Comparison of ENCODE assay signal across 15 cellular contexts in the genomic region with DNA sequence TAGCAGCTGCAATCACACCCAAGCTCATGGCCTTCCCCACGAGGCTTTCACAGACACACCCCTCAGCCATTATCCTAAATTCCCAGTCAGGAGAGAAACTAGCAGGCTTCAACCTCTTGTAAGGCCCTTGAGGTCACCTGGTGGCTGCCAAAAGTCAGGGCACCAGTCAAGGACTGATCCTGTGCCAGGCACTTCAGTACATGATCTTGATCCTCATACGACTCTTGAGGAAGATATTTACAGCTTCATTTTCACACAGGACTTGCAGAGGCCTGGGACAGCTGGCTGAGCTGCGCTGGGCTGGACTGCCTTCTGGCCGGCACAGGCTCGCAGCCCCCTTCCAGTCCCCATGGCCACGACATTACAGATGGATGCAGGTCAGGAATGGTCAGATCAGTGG. TPM values are rescaled to one million over a fixed set of nuclear protein-coding genes. Genes with fewer than 3 reads are reported as not detected.
DNase-seq lines count a peak whose midpoint lies in the region; ATAC-seq and TF ChIP-seq lines count a peak whose summit lies in the region.
"Had no signal": no experiment of that assay in that cellular context is flagged by ENCODE, and none has a peak within 500 bp of the region (broad histone marks: within the 10 kb centered on the region; RNA-seq: fewer than 3 reads in every experiment).

No MANE protein-coding gene starts in this region.

- H3K36me3 ChIP-seq in MG63, result peaks cover 35% of the 10 kb centered on the region

- H3K4me3 Mint-ChIP-seq in CD4-positive, alpha-beta T cell, result no peak overlapping the region
- H3K4me3 Mint-ChIP-seq in activated T-helper 1 cell treated with anti-CD3 and anti-CD28 coated beads, Interleukin-12 subunit alpha, Interleukin-12 subunit beta, Interleukin-2, Interleukin-4 antibody, amounts not matched to agents 30 ng/mL and 10 ng/mL and 1 ng/mL, durations not matched to agents 14 hours and 24 hours and 36 hours, result no peak overlapping the region
- H3K4me3 Mint-ChIP-seq in naive thymus-derived CD8-positive, alpha-beta T cell, result peak overlapping the region in 1 of 10 donors; percentile 36

- H3K4me3 ChIP-seq in MG63, result no peak overlapping the region
- H3K4me3 ChIP-seq: BLaER1, pancreas, PC-9, transverse colon had no signal

- H3K27ac Mint-ChIP-seq in CD4-positive, alpha-beta T cell, result peak overlapping the region; percentile 72
- H3K27ac Mint-ChIP-seq in activated T-helper 1 cell treated with anti-CD3 and anti-CD28 coated beads, Interleukin-12 subunit alpha, Interleukin-12 subunit beta, Interleukin-2, Interleukin-4 antibody, amounts not matched to agents 30 ng/mL and 10 ng/mL and 1 ng/mL, durations not matched to agents 14 hours and 24 hours and 36 hours, result peak overlapping the region; percentile 31
- peak overlapping the region in 8 of 10 donors; percentile 19 to 91 (median 38) for H3K27ac Mint-ChIP-seq in naive thymus-derived CD8-positive, alpha-beta T cell

- TF ChIP-seq CTCF in CD4-positive, alpha-beta T cell (IDR thresholded peaks at IDR 0.05), result no peak

- peaks cover 23% of the 10 kb centered on the region for H3K4me1 Mint-ChIP-seq in CD4-positive, alpha-beta T cell (ENCODE audit: low read depth)
- peaks cover 11% of the 10 kb centered on the region for H3K4me1 Mint-ChIP-seq in activated T-helper 1 cell treated with anti-CD3 and anti-CD28 coated beads, Interleukin-12 subunit alpha, Interleukin-12 subunit beta, Interleukin-2, Interleukin-4 antibody, amounts not matched to agents 30 ng/mL and 10 ng/mL and 1 ng/mL, durations not matched to agents 14 hours and 24 hours and 36 hours (ENCODE audit: low read depth)
- H3K4me1 Mint-ChIP-seq in naive thymus-derived CD8-positive, alpha-beta T cell, result peaks cover 19 to 44% (median 29%) of the 10 kb centered on the region in 4 donors

- H3K9me3 ChIP-seq in CD4-positive, alpha-beta T cell (ENCODE audit: control insufficient read depth, low read length), result no peaks in the 10 kb centered on the region
- no peaks in the 10 kb centered on the region for H3K9me3 ChIP-seq in MG63
- H3K9me3 ChIP-seq: BLaER1, pancreas, transverse colon had no signal

- H3K36me3 Mint-ChIP-seq in CD4-positive, alpha-beta T cell (ENCODE audit: low read depth), result peaks cover 90% of the 10 kb centered on the region
- peaks cover 46% of the 10 kb centered on the region for H3K36me3 Mint-ChIP-seq in activated T-helper 1 cell treated with anti-CD3 and anti-CD28 coated beads, Interleukin-12 subunit alpha, Interleukin-12 subunit beta, Interleukin-2, Interleukin-4 antibody, amounts not matched to agents 30 ng/mL and 10 ng/mL and 1 ng/mL, durations not matched to agents 14 hours and 24 hours and 36 hours (ENCODE audit: low read depth)
- peaks cover 6 to 84% (median 19%) of the 10 kb centered on the region in 3 donors for H3K36me3 Mint-ChIP-seq in naive thymus-derived CD8-positive, alpha-beta T cell

- intact Hi-C loops in CD4-positive, alpha-beta T cell (cut with DNase I, micrococcal nuclease), result no loop called here
- intact Hi-C loops in activated T-helper 1 cell treated with anti-CD3 and anti-CD28 coated beads, Interleukin-12 subunit alpha, Interleukin-12 subunit beta, Interleukin-2, Interleukin-4 antibody, amounts not matched to agents 30 ng/mL and 10 ng/mL and 1 ng/mL, durations not matched to agents 14 hours and 24 hours and 36 hours (cut with micrococcal nuclease), result no loop called here

- POLR2A ChIA-PET in CD4-positive, alpha-beta T cell (lab: Charles Lee), result interaction anchor here (0.8 to 2.8 kb wide), 7 partner anchors 7 to 24 kb away, joined by 3 to 21 read pairs (median 4); a partner anchor contains a TSS
- POLR2A ChIA-PET in naive thymus-derived CD8-positive, alpha-beta T cell (lab: Charles Lee), result interaction anchor here (0.6 to 3.6 kb wide), 10 partner anchors 9 to 1273 kb away, joined by 3 to 23 read pairs (median 4); a partner anchor contains a TSS

- no peak overlapping the region for H3K27ac ChIP-seq in CD4-positive, alpha-beta T cell (ENCODE audit: low read depth, low read length)
- H3K27ac ChIP-seq: BLaER1, brain microvascular endothelial cell, pancreas, PC-9, transverse colon, WERI-Rb-1 had no signal

- no peaks in the 10 kb centered on the region for H3K27me3 Mint-ChIP-seq in CD4-positive, alpha-beta T cell
- no peaks in the 10 kb centered on the region for H3K27me3 Mint-ChIP-seq in activated T-helper 1 cell treated with anti-CD3 and anti-CD28 coated beads, Interleukin-12 subunit alpha, Interleukin-12 subunit beta, Interleukin-2, Interleukin-4 antibody, amounts not matched to agents 30 ng/mL and 10 ng/mL and 1 ng/mL, durations not matched to agents 14 hours and 24 hours and 36 hours (ENCODE audit: insufficient read depth)
- H3K27me3 Mint-ChIP-seq in naive thymus-derived CD8-positive, alpha-beta T cell, result no peaks in the 10 kb centered on the region

- CTCF ChIA-PET in CD4-positive, alpha-beta T cell (lab: Charles Lee), result no interaction called here

- H3K27me3 ChIP-seq in CD4-positive, alpha-beta T cell (ENCODE audit: control insufficient read depth, insufficient read depth, low read length), result no peaks in the 10 kb centered on the region
- H3K27me3 ChIP-seq in MG63, result no peaks in the 10 kb centered on the region
- H3K27me3 ChIP-seq: BLaER1, brain microvascular endothelial cell, pancreas, transverse colon had no signal

- no peak for DNase-seq in CD4-positive, alpha-beta T cell
- DNase-seq in DMS79 treated with DMSO at 0.1 percent for 48 hours (lab: John Stamatoyannopoulos, UW) (peak; percentile 86), MG63 (no peak), left lobe of liver (ENCODE audit: low spot score) (no peak)
- DNase-seq in activated T-helper 1 cell treated with anti-CD3 and anti-CD28 coated beads, Interleukin-12 subunit alpha, Interleukin-12 subunit beta, Interleukin-2, Interleukin-4 antibody, amounts not matched to agents 30 ng/mL and 10 ng/mL and 1 ng/mL, durations not matched to agents 14 hours and 24 hours and 36 hours (ENCODE audit: low spot score), result no peak
- DNase-seq in naive thymus-derived CD8-positive, alpha-beta T cell, result no peak
- DNase-seq: brain microvascular endothelial cell; NCI-H82; pancreas; PC-9; stimulated activated CD4-positive, alpha-beta T cell treated with anti-CD3 and anti-CD28 coated beads, Interleukin-4, amount 100 ng/mL, for 4 hours; transverse colon; WERI-Rb-1 had no signal

- no peak for ATAC-seq in CD4-positive, alpha-beta T cell (ENCODE audit: poor library complexity)
- no peak for ATAC-seq in naive thymus-derived CD8-positive, alpha-beta T cell
- ATAC-seq in left lobe of liver (no peak), HG02571 (IDR thresholded peaks at IDR 0.05; ENCODE audit: unreplicated experiment) (no peak)
- ATAC-seq: pancreas had no signal

- no peaks in the 10 kb centered on the region for H3K9me3 Mint-ChIP-seq in CD4-positive, alpha-beta T cell
- H3K9me3 Mint-ChIP-seq in activated T-helper 1 cell treated with anti-CD3 and anti-CD28 coated beads, Interleukin-12 subunit alpha, Interleukin-12 subunit beta, Interleukin-2, Interleukin-4 antibody, amounts not matched to agents 30 ng/mL and 10 ng/mL and 1 ng/mL, durations not matched to agents 14 hours and 24 hours and 36 hours, result no peaks in the 10 kb centered on the region
- H3K9me3 Mint-ChIP-seq in naive thymus-derived CD8-positive, alpha-beta T cell, result no peaks in the 10 kb centered on the region

RNA-seq across cellular contexts. Expression of a gene that starts 8.8 kb away (rescaled TPM):
- total RNA-seq in CD4-positive, alpha-beta T cell, result 10 to 100 TPM; 35.0 to 38.0 TPM
- total RNA-seq in activated T-helper 1 cell treated with anti-CD3 and anti-CD28 coated beads, Interleukin-12 subunit alpha, Interleukin-12 subunit beta, Interleukin-2, Interleukin-4 antibody, amounts not matched to agents 30 ng/mL and 10 ng/mL and 1 ng/mL, durations not matched to agents 14 hours and 24 hours and 36 hours, result 160 and 162 TPM in 2 replicates
- total RNA-seq in naive thymus-derived CD8-positive, alpha-beta T cell, result 10 to 100 TPM; 70.2 to 75.1 TPM
- polyA plus RNA-seq in naive thymus-derived CD8-positive, alpha-beta T cell, result 10 to 100 TPM; 24.0 to 35.6 (median 33.4) TPM
- 156 and 207 TPM in 2 replicates for total RNA-seq in MG63 (2014; rRNA removed; shearing (Covaris generic); ENCODE audit: low replicate concordance)
- 32.7 TPM for total RNA-seq in left lobe of liver

RNA-seq across cellular contexts. Expression of a gene that starts 9.2 kb away (rescaled TPM):
- 100 to 1,000 TPM; 147 to 153 TPM for total RNA-seq in CD4-positive, alpha-beta T cell
- 132 and 145 TPM in 2 replicates for total RNA-seq in activated T-helper 1 cell treated with anti-CD3 and anti-CD28 coated beads, Interleukin-12 subunit alpha, Interleukin-12 subunit beta, Interleukin-2, Interleukin-4 antibody, amounts not matched to agents 30 ng/mL and 10 ng/mL and 1 ng/mL, durations not matched to agents 14 hours and 24 hours and 36 hours
- 10 to 100 TPM; 61.7 to 74.6 TPM for total RNA-seq in naive thymus-derived CD8-positive, alpha-beta T cell
- 100 to 1,000 TPM; 151 to 216 (median 170) TPM for polyA plus RNA-seq in naive thymus-derived CD8-positive, alpha-beta T cell
- total RNA-seq in MG63 (2014; rRNA removed; shearing (Covaris generic); ENCODE audit: low replicate concordance), result 52.0 and 69.0 TPM in 2 replicates
- total RNA-seq in left lobe of liver, result 25.8 TPM

RNA-seq across cellular contexts. Expression of a gene that starts 25.1 kb away (rescaled TPM):
- 10 to 100 TPM; 58.8 to 66.6 TPM for total RNA-seq in CD4-positive, alpha-beta T cell
- 254 and 256 TPM in 2 replicates for total RNA-seq in activated T-helper 1 cell treated with anti-CD3 and anti-CD28 coated beads, Interleukin-12 subunit alpha, Interleukin-12 subunit beta, Interleukin-2, Interleukin-4 antibody, amounts not matched to agents 30 ng/mL and 10 ng/mL and 1 ng/mL, durations not matched to agents 14 hours and 24 hours and 36 hours
- 100 to 1,000 TPM; 165 to 170 TPM for total RNA-seq in naive thymus-derived CD8-positive, alpha-beta T cell
- 100 to 1,000 TPM; 597 to 712 (median 662) TPM for polyA plus RNA-seq in naive thymus-derived CD8-positive, alpha-beta T cell
- 164 and 230 TPM in 2 replicates for total RNA-seq in MG63 (2014; rRNA removed; shearing (Covaris generic); ENCODE audit: low replicate concordance)
- 37.4 TPM for total RNA-seq in left lobe of liver

RNA-seq across cellular contexts. Expression of a gene that starts 39.0 kb away (rescaled TPM):
- total RNA-seq in CD4-positive, alpha-beta T cell, result 1 to 10 TPM; 4.8 to 5.3 TPM
- 13.7 and 16.0 TPM in 2 replicates for total RNA-seq in activated T-helper 1 cell treated with anti-CD3 and anti-CD28 coated beads, Interleukin-12 subunit alpha, Interleukin-12 subunit beta, Interleukin-2, Interleukin-4 antibody, amounts not matched to agents 30 ng/mL and 10 ng/mL and 1 ng/mL, durations not matched to agents 14 hours and 24 hours and 36 hours
- total RNA-seq in naive thymus-derived CD8-positive, alpha-beta T cell, result 10 to 100 TPM; 11.5 to 13.8 TPM
- polyA plus RNA-seq in naive thymus-derived CD8-positive, alpha-beta T cell, result 1 to 10 TPM; 2.0 to 3.9 (median 3.2) TPM
- 6.9 and 7.3 TPM in 2 replicates for total RNA-seq in MG63 (2014; rRNA removed; shearing (Covaris generic); ENCODE audit: low replicate concordance)
- 2.3 TPM for total RNA-seq in left lobe of liver

RNA-seq across cellular contexts. Expression of a gene that starts 39.1 kb away (rescaled TPM):
- 10 to 100 TPM; 28.1 to 31.7 TPM for total RNA-seq in CD4-positive, alpha-beta T cell
- 92.3 and 93.2 TPM in 2 replicates for total RNA-seq in activated T-helper 1 cell treated with anti-CD3 and anti-CD28 coated beads, Interleukin-12 subunit alpha, Interleukin-12 subunit beta, Interleukin-2, Interleukin-4 antibody, amounts not matched to agents 30 ng/mL and 10 ng/mL and 1 ng/mL, durations not matched to agents 14 hours and 24 hours and 36 hours
- total RNA-seq in naive thymus-derived CD8-positive, alpha-beta T cell, result 10 to 100 TPM; 48.6 to 55.2 TPM
- polyA plus RNA-seq in naive thymus-derived CD8-positive, alpha-beta T cell, result 10 to 100 TPM; 22.9 to 31.3 (median 28.1) TPM
- total RNA-seq in MG63 (2014; rRNA removed; shearing (Covaris generic); ENCODE audit: low replicate concordance), result 9.3 and 15.3 TPM in 2 replicates
- 14.4 TPM for total RNA-seq in left lobe of liver
